8 cellular contexts compared by ENCODE assay signal in genomic region chr1:153775432-153776311, GRCh38. TPM values are rescaled to one million over a fixed set of nuclear protein-coding genes. Genes with fewer than 3 reads are reported as not detected.
A peak's percentile ranks its signal among the peaks of the same experiment; 100 is the strongest.
DNase-seq lines count a peak whose midpoint lies in the region; ATAC-seq, FAIRE-seq and TF ChIP-seq lines count a peak whose summit lies in the region.

No MANE protein-coding gene starts in this region.

- peak; percentile 44 to 79 (median 61) for DNase-seq in CD8-positive, alpha-beta memory T cell
- DNase-seq in NCI-H1092 treated with DMSO at 0.1 percent for 48 hours (lab: John Stamatoyannopoulos, UW) (peak; percentile 87), astrocyte of the cerebellum (ENCODE audit: low read depth) (no peak), small intestine (peak; percentile 64), putamen (ENCODE audit: low spot score) (no peak)

- no peak for TF ChIP-seq CTCF in astrocyte of the cerebellum (IDR thresholded peaks at IDR 0.05; ENCODE audit: low read depth, low read length, missing control alignments)

- 0% methylated on average over 62 to 83 of the region's 83 CpGs for WGBS in small intestine, 3 donors

- H3K9me3 ChIP-seq in CD8-positive, alpha-beta memory T cell (ENCODE audit: low read length) = no peaks in the 10 kb centered on the region
- H3K9me3 ChIP-seq in iPS-15b (ENCODE audit: control insufficient read depth, insufficient read depth, low read length) = no peaks in the 10 kb centered on the region
- no peaks in the 10 kb centered on the region for H3K9me3 ChIP-seq in small intestine (ENCODE audit: control insufficient read depth, low read depth)

- no peaks in the 10 kb centered on the region for H3K36me3 ChIP-seq in CD8-positive, alpha-beta memory T cell (ENCODE audit: insufficient read depth, low read length)
- H3K36me3 ChIP-seq in iPS-15b (ENCODE audit: control insufficient read depth, insufficient read depth, low read length) = peaks cover 29% of the 10 kb centered on the region
- peaks cover 0 to under 1% of the 10 kb centered on the region in 2 donors for H3K36me3 ChIP-seq in small intestine (ENCODE audit: control insufficient read depth in 2 of 2, insufficient read depth in 2 of 2, low read length in 2 of 2)

- H3K4me1 ChIP-seq in CD8-positive, alpha-beta memory T cell (ENCODE audit: insufficient read depth, low read length) = peaks cover 19% of the 10 kb centered on the region
- peaks cover 15% of the 10 kb centered on the region for H3K4me1 ChIP-seq in iPS-15b (ENCODE audit: control insufficient read depth, insufficient read depth, low read length)
- H3K4me1 ChIP-seq in small intestine (ENCODE audit: control insufficient read depth in 2 of 2, insufficient read depth in 1 of 2, low read depth in 1 of 2, low read length in 1 of 2) = peaks cover 0 to 11% of the 10 kb centered on the region in 2 donors

- H3K4me3 Mint-ChIP-seq in CD8-positive, alpha-beta memory T cell = peak overlapping the region; percentile 86 to 96 (median 90)
- H3K4me3 Mint-ChIP-seq in T-helper 1 cell treated with Interleukin-12 subunit alpha and Interleukin-12 subunit beta and Interleukin-4 antibody, amounts not matched to agents 30 μg/mL and 1 μg/mL, for 36 hours = peak overlapping the region; percentile 79

- POLR2A ChIA-PET in CD8-positive, alpha-beta memory T cell (lab: Charles Lee) = interaction anchor here (0.6 to 1.6 kb wide), 12 partner anchors 8 to 240 kb away, joined by 3 to 9 read pairs (median 4); partner anchors contain the start of genes GATAD2B, INTS3, RAB13 and RPS27

- peak overlapping the region; percentile 95 for H3K9ac ChIP-seq in iPS-15b (ENCODE audit: low read depth, low read length)

- H3K27me3 Mint-ChIP-seq in CD8-positive, alpha-beta memory T cell = no peaks in the 10 kb centered on the region
- no peaks in the 10 kb centered on the region for H3K27me3 Mint-ChIP-seq in T-helper 1 cell treated with Interleukin-12 subunit alpha and Interleukin-12 subunit beta and Interleukin-4 antibody, amounts not matched to agents 30 μg/mL and 1 μg/mL, for 36 hours (ENCODE audit: low read depth)

- H3K4me3 ChIP-seq in CD8-positive, alpha-beta memory T cell (ENCODE audit: low read length) = peak overlapping the region; percentile 74
- peak overlapping the region; percentile 58 for H3K4me3 ChIP-seq in astrocyte of the cerebellum (ENCODE audit: low read depth, low read length)
- H3K4me3 ChIP-seq in iPS-15b (ENCODE audit: low read depth, low read length) = peak overlapping the region; percentile 95
- peak overlapping the region; percentile 60 for H3K4me3 ChIP-seq in small intestine (ENCODE audit: low read depth in 1 of 2, low read length in 2 of 2)

- peak overlapping the region; percentile 65 for H3K27ac ChIP-seq in CD8-positive, alpha-beta memory T cell (ENCODE audit: low read depth, low read length)
- peak overlapping the region; percentile 43 to 86 for H3K27ac ChIP-seq in small intestine (ENCODE audit: low read depth in 1 of 2, low read length in 1 of 2)

- H3K27ac Mint-ChIP-seq in CD8-positive, alpha-beta memory T cell = peak overlapping the region; percentile 76 to 99 (median 88)
- peak overlapping the region; percentile 77 for H3K27ac Mint-ChIP-seq in T-helper 1 cell treated with Interleukin-12 subunit alpha and Interleukin-12 subunit beta and Interleukin-4 antibody, amounts not matched to agents 30 μg/mL and 1 μg/mL, for 36 hours

- no peak for FAIRE-seq in small intestine (lab: Jason Lieb, UNC)

- H3K4me1 Mint-ChIP-seq in CD8-positive, alpha-beta memory T cell = peaks cover 37 to 41% (median 41%) of the 10 kb centered on the region in 3 donors
- peaks cover 17% of the 10 kb centered on the region for H3K4me1 Mint-ChIP-seq in T-helper 1 cell treated with Interleukin-12 subunit alpha and Interleukin-12 subunit beta and Interleukin-4 antibody, amounts not matched to agents 30 μg/mL and 1 μg/mL, for 36 hours (ENCODE audit: low read depth)

- peak; percentile 50 for ATAC-seq in GM21423 (IDR thresholded peaks at IDR 0.05; ENCODE audit: unreplicated experiment)

- peaks cover 0 to 37% (median 2%) of the 10 kb centered on the region in 3 donors for H3K36me3 Mint-ChIP-seq in CD8-positive, alpha-beta memory T cell
- peaks cover 32% of the 10 kb centered on the region for H3K36me3 Mint-ChIP-seq in T-helper 1 cell treated with Interleukin-12 subunit alpha and Interleukin-12 subunit beta and Interleukin-4 antibody, amounts not matched to agents 30 μg/mL and 1 μg/mL, for 36 hours (ENCODE audit: low read depth)

- in situ Hi-C loops in astrocyte of the cerebellum (cut with HindIII; ENCODE audit: low sequenced_read_pairs) = no loop called here

- H3K9me3 Mint-ChIP-seq in CD8-positive, alpha-beta memory T cell = no peaks in the 10 kb centered on the region
- H3K9me3 Mint-ChIP-seq in T-helper 1 cell treated with Interleukin-12 subunit alpha and Interleukin-12 subunit beta and Interleukin-4 antibody, amounts not matched to agents 30 μg/mL and 1 μg/mL, for 36 hours = no peaks in the 10 kb centered on the region

- H3K27me3 ChIP-seq in CD8-positive, alpha-beta memory T cell (ENCODE audit: insufficient read depth, low read length, poor library complexity, severe bottlenecking) = no peaks in the 10 kb centered on the region
- H3K27me3 ChIP-seq in iPS-15b (ENCODE audit: control insufficient read depth, insufficient read depth, low read length) (no peaks in the 10 kb centered on the region), small intestine (ENCODE audit: control insufficient read depth in 2 of 2, insufficient read depth in 2 of 2, low read length in 2 of 2) (no peaks in the 10 kb centered on the region)

- CTCF ChIA-PET in CD8-positive, alpha-beta memory T cell (lab: Charles Lee) = interaction anchor here (0.8 to 1.7 kb wide), 4 partner anchors 25 to 204 kb away, joined by 3 to 5 read pairs (median 3); no protein-coding TSS in a partner anchor

RNA-seq across cellular contexts. Expression of gene SLC27A3, which starts 0.5 kb away (rescaled TPM):
- total RNA-seq in CD8-positive, alpha-beta memory T cell = 10 to 100 TPM in 1 of 2 experiments, 1 to 10 TPM in 1; 9.9 to 11.3 TPM
- polyA plus RNA-seq in CD8-positive, alpha-beta memory T cell = 29.3 TPM
- polyA plus RNA-seq in small intestine = 10 to 100 TPM in 1 of 3 donors, 1 to 10 TPM in 2; 5.4 to 24.7 (median 9.2) TPM

RNA-seq across cellular contexts. Expression of gene INTS3, which starts 47.8 kb away (rescaled TPM):
- total RNA-seq in CD8-positive, alpha-beta memory T cell = 10 to 100 TPM; 58.2 to 61.1 TPM
- 11.9 TPM for polyA plus RNA-seq in CD8-positive, alpha-beta memory T cell
- 10 to 100 TPM; 14.9 to 24.9 (median 20.4) TPM for polyA plus RNA-seq in small intestine

Comparison
In these comparisons a context has a peak if more than half of its experiments do, and no peak if none do; other contexts are left out.
1. DNase-seq: peak in CD8-positive, alpha-beta memory T cell (5 of 5), NCI-H1092 treated with DMSO at 0.1 percent for 48 hours (single experiment) and small intestine (single experiment); none in astrocyte of the cerebellum (single experiment) and putamen (single experiment).
2. Peak in every context shown above with its lines, with median percentiles within 50 percentile points of each other: H3K4me3 ChIP-seq.